In genomic region chr15:29778382-29778781, GRCh38 we compare ENCODE assay signal across 15 cellular contexts. TPM values are rescaled to one million over a fixed set of nuclear protein-coding genes. Genes with fewer than 3 reads are reported as not detected.
DNase-seq lines count a peak whose midpoint lies in the region; ATAC-seq and TF ChIP-seq lines count a peak whose summit lies in the region.
"Had no signal": no experiment of that assay in that cellular context is flagged by ENCODE, and none has a peak within 500 bp of the region (broad histone marks: within the 10 kb centered on the region; RNA-seq: fewer than 3 reads in every experiment).

No MANE protein-coding gene starts in this region.

- no peak overlapping the region for H2AFZ ChIP-seq in GM23338
- H2AFZ ChIP-seq: GM23248 had no signal

- peak overlapping the region; percentile 30; the same call in 1 of the 2 replicates for H3K27ac Mint-ChIP-seq in GM23338
- H3K27ac Mint-ChIP-seq in WTC11: peak overlapping the region; percentile 28
- peak overlapping the region; percentile 71 for H3K27ac Mint-ChIP-seq in progenitor cell of endocrine pancreas
- H3K27ac Mint-ChIP-seq in CD8-positive, alpha-beta T cell: no peak overlapping the region
- H3K27ac Mint-ChIP-seq: HFFc6 had no signal

- H3K9me3 Mint-ChIP-seq in GM23338 (peaks cover 27% of the 10 kb centered on the region), WTC11 (peaks cover 27% of the 10 kb centered on the region), progenitor cell of endocrine pancreas (ENCODE audit: low read depth) (peaks cover 35% of the 10 kb centered on the region)
- no peaks in the 10 kb centered on the region for H3K9me3 Mint-ChIP-seq in CD8-positive, alpha-beta T cell

- H3K4me2 ChIP-seq in GM23338: 0 out of 2 replicates have a peak overlapping the region, but pooled peaks have one; percentile 22
- H3K4me2 ChIP-seq: BLaER1 had no signal

- H3K4me3 Mint-ChIP-seq in GM23338: no peak overlapping the region
- no peak overlapping the region for H3K4me3 Mint-ChIP-seq in WTC11
- no peak overlapping the region for H3K4me3 Mint-ChIP-seq in progenitor cell of endocrine pancreas (ENCODE audit: low read depth)
- H3K4me3 Mint-ChIP-seq in CD8-positive, alpha-beta T cell: no peak overlapping the region
- H3K4me3 Mint-ChIP-seq: HFFc6 had no signal

- no peaks in the 10 kb centered on the region for H3K27me3 ChIP-seq in GM23338 (ENCODE audit: insufficient read depth)
- no peaks in the 10 kb centered on the region for H3K27me3 ChIP-seq in CD8-positive, alpha-beta T cell (ENCODE audit: insufficient read depth, low read length)
- H3K27me3 ChIP-seq: BLaER1 had no signal

- peaks cover 42% of the 10 kb centered on the region for H3K36me3 Mint-ChIP-seq in GM23338 (ENCODE audit: low read depth)
- peaks cover 32% of the 10 kb centered on the region for H3K36me3 Mint-ChIP-seq in WTC11
- H3K36me3 Mint-ChIP-seq in progenitor cell of endocrine pancreas (ENCODE audit: insufficient read depth): peaks cover 41% of the 10 kb centered on the region
- no peaks in the 10 kb centered on the region for H3K36me3 Mint-ChIP-seq in CD8-positive, alpha-beta T cell

- H3K79me2 ChIP-seq in GM23338 (replicated peaks; ENCODE audit: insufficient read depth): peaks cover 100% of the 10 kb centered on the region

- intact Hi-C loops in CD8-positive, alpha-beta T cell (cut with DNase I, micrococcal nuclease): no loop called here

- TF ChIP-seq CTCF in GM23338 (conservative IDR thresholded peaks at IDR 0.05; ENCODE audit: low read depth in 2 of 2) (no peak), WTC11 (IDR thresholded peaks at IDR 0.05) (no peak), progenitor cell of endocrine pancreas (IDR thresholded peaks at IDR 0.05; ENCODE audit: unreplicated experiment) (no peak)
- TF ChIP-seq CTCF in CD8-positive, alpha-beta T cell (IDR thresholded peaks at IDR 0.05): no peak

- POLR2A ChIA-PET in WTC11 (lab: Charles Lee): interaction anchor here (0.7 kb wide), 1 partner anchor 30 kb away, joined by 4 read pairs; no protein-coding TSS in a partner anchor
- POLR2A ChIA-PET in CD8-positive, alpha-beta T cell (lab: Charles Lee): interaction anchor here (0.6 kb wide), 1 partner anchor 16 kb away, joined by 3 read pairs; no protein-coding TSS in a partner anchor

- ATAC-seq in GM23338: peak; percentile 69
- ATAC-seq in WTC11: no peak
- ATAC-seq in left lobe of liver: peak; percentile 15
- ATAC-seq in CD8-positive, alpha-beta T cell: no peak
- ATAC-seq: GM12878 had no signal

- H3F3A ChIP-seq in GM23338 (replicated peaks; ENCODE audit: low read depth): no peaks in the 10 kb centered on the region

- H3K4me1 ChIP-seq in GM23338 (ENCODE audit: insufficient read depth): peaks cover 27% of the 10 kb centered on the region
- H3K4me1 ChIP-seq in CD8-positive, alpha-beta T cell (ENCODE audit: insufficient read depth, low read length): no peaks in the 10 kb centered on the region
- H3K4me1 ChIP-seq: BLaER1 had no signal

- DNase-seq in GM23338 (ENCODE audit: low spot score) (no peak), WTC11 (ENCODE audit: low spot score) (no peak), left lobe of liver (ENCODE audit: low spot score) (no peak), progenitor cell of endocrine pancreas (ENCODE audit: low spot score, unreplicated experiment) (no peak)
- DNase-seq in stimulated activated CD4-positive, alpha-beta T cell treated with anti-CD3 and anti-CD28 coated beads, Interleukin-12 subunit alpha, Interleukin-12 subunit beta, amount 100 ng/mL, for 4 hours: no peak
- no peak for DNase-seq in stimulated activated CD4-positive, alpha-beta T cell treated with anti-CD3 and anti-CD28 coated beads, Interleukin-4, amount 100 ng/mL, for 4 hours
- DNase-seq in CD8-positive, alpha-beta T cell: no peak
- DNase-seq: AML-193, Calu3, DMS 273 treated with DMSO at 0.1 percent for 48 hours, GM23248, HCEC 1CT, HFFc6 had no signal

- no peaks in the 10 kb centered on the region for H3K9me3 ChIP-seq in CD8-positive, alpha-beta T cell (ENCODE audit: low read length)
- H3K9me3 ChIP-seq: BLaER1 had no signal

- no peak overlapping the region for H3K4me3 ChIP-seq in GM23338
- no peak overlapping the region for H3K4me3 ChIP-seq in CD8-positive, alpha-beta T cell (ENCODE audit: low read depth, low read length)
- H3K4me3 ChIP-seq: BLaER1, GM12878, GM23248 had no signal

- H3K4me1 Mint-ChIP-seq in GM23338 (peaks cover 35% of the 10 kb centered on the region), WTC11 (peaks cover 49% of the 10 kb centered on the region), progenitor cell of endocrine pancreas (ENCODE audit: low read depth) (peaks cover 26% of the 10 kb centered on the region)
- no peaks in the 10 kb centered on the region for H3K4me1 Mint-ChIP-seq in CD8-positive, alpha-beta T cell (ENCODE audit: low read depth)

- H3K27me3 Mint-ChIP-seq in GM23338 (ENCODE audit: insufficient read depth, low read depth, poor library complexity) (peaks cover 3% of the 10 kb centered on the region), WTC11 (ENCODE audit: low read depth) (no peaks in the 10 kb centered on the region), progenitor cell of endocrine pancreas (no peaks in the 10 kb centered on the region)
- peaks cover 18% of the 10 kb centered on the region for H3K27me3 Mint-ChIP-seq in CD8-positive, alpha-beta T cell (ENCODE audit: low read depth)

- CTCF ChIA-PET in WTC11 (lab: Charles Lee): no interaction called here
- CTCF ChIA-PET in CD8-positive, alpha-beta T cell (lab: Charles Lee): no interaction called here

- peaks cover 9% of the 10 kb centered on the region; the same call in 1 of the 2 replicates for H4K20me1 ChIP-seq in GM23338 (replicated peaks; ENCODE audit: insufficient read depth)
- H4K20me1 ChIP-seq: BLaER1 had no signal

- H3K36me3 ChIP-seq in GM23338 (ENCODE audit: insufficient read depth): no peaks in the 10 kb centered on the region
- H3K36me3 ChIP-seq in CD8-positive, alpha-beta T cell (ENCODE audit: insufficient read depth, low read length): no peaks in the 10 kb centered on the region
- H3K36me3 ChIP-seq: BLaER1 had no signal

- no peaks in the 10 kb centered on the region for H3K9me2 ChIP-seq in GM23338 (ENCODE audit: insufficient read depth)

- H3K27ac ChIP-seq in GM23338 (ENCODE audit: low read depth): no peak overlapping the region
- H3K27ac ChIP-seq in CD8-positive, alpha-beta T cell (ENCODE audit: low read depth, low read length): no peak overlapping the region
- H3K27ac ChIP-seq: BLaER1, GM23248 had no signal

TF ChIP-seq in WTC11, 78 proteins besides CTCF, POLR2A, EP300 and RAD21 (continues in another document):
- TF ChIP-seq ZNF317 (CRISPR knock-in tag; IDR thresholded peaks at IDR 0.05; ENCODE audit: borderline replicate concordance, low read depth) (no peak), RELA (CRISPR knock-in tag; IDR thresholded peaks at IDR 0.05; ENCODE audit: borderline replicate concordance) (no peak), HMGA2 (CRISPR knock-in tag; IDR thresholded peaks at IDR 0.05) (no peak), SP1 (CRISPR knock-in tag; conservative IDR thresholded peaks at IDR 0.05) (no peak), GRHL2 (CRISPR knock-in tag; IDR thresholded peaks at IDR 0.05; ENCODE audit: insufficient replicate concordance, severe bottlenecking) (no peak), JAZF1 (CRISPR knock-in tag; IDR thresholded peaks at IDR 0.05) (no peak), TP53 (CRISPR knock-in tag; IDR thresholded peaks at IDR 0.05) (no peak)
- TF ChIP-seq, protein P1, sequence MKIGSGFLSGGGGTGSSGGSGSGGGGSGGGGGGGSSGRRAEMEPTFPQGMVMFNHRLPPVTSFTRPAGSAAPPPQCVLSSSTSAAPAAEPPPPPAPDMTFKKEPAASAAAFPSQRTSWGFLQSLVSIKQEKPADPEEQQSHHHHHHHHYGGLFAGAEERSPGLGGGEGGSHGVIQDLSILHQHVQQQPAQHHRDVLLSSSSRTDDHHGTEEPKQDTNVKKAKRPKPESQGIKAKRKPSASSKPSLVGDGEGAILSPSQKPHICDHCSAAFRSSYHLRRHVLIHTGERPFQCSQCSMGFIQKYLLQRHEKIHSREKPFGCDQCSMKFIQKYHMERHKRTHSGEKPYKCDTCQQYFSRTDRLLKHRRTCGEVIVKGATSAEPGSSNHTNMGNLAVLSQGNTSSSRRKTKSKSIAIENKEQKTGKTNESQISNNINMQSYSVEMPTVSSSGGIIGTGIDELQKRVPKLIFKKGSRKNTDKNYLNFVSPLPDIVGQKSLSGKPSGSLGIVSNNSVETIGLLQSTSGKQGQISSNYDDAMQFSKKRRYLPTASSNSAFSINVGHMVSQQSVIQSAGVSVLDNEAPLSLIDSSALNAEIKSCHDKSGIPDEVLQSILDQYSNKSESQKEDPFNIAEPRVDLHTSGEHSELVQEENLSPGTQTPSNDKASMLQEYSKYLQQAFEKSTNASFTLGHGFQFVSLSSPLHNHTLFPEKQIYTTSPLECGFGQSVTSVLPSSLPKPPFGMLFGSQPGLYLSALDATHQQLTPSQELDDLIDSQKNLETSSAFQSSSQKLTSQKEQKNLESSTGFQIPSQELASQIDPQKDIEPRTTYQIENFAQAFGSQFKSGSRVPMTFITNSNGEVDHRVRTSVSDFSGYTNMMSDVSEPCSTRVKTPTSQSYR (CRISPR knock-in tag; IDR thresholded peaks at IDR 0.05): no peak
- TF ChIP-seq, protein P2, sequence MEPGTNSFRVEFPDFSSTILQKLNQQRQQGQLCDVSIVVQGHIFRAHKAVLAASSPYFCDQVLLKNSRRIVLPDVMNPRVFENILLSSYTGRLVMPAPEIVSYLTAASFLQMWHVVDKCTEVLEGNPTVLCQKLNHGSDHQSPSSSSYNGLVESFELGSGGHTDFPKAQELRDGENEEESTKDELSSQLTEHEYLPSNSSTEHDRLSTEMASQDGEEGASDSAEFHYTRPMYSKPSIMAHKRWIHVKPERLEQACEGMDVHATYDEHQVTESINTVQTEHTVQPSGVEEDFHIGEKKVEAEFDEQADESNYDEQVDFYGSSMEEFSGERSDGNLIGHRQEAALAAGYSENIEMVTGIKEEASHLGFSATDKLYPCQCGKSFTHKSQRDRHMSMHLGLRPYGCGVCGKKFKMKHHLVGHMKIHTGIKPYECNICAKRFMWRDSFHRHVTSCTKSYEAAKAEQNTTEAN (CRISPR knock-in tag; IDR thresholded peaks at IDR 0.05): no peak

RNA-seq across cellular contexts. Expression of gene TJP1, which starts 43.9 kb away (rescaled TPM):
- 108 and 116 TPM in 2 replicates for total RNA-seq in GM23338 (2014; rRNA removed; shearing (Covaris generic))
- polyA plus RNA-seq in GM23338 (2016; fragmentation: Nextera tagmentation; extraction: Ambion mirVana): 69.8 and 76.2 TPM in 2 replicates
- total RNA-seq in WTC11 (2021): 115 to 129 TPM (median 115 TPM) in 3 replicates
- total RNA-seq in left lobe of liver: 24.9 TPM
- 167 and 172 TPM in 2 replicates for total RNA-seq in progenitor cell of endocrine pancreas
- total RNA-seq in CD8-positive, alpha-beta T cell: not detected

Comparison
In these comparisons a context has a peak if more than half of its experiments do, and no peak if none do; other contexts are left out.
1. ATAC-seq: peak in GM23338 (single experiment) and left lobe of liver (single experiment); none in WTC11 (single experiment) and CD8-positive, alpha-beta T cell (single experiment).
2. RNA of gene TJP1, which starts 43.9 kb away (total RNA-seq): 167 to 172 TPM in progenitor cell of endocrine pancreas, 115 to 129 TPM in WTC11, 108 to 116 TPM in GM23338 and 24.9 TPM in left lobe of liver (single experiment); not detected in CD8-positive, alpha-beta T cell; every median in the first group is over 10 times any median in the second.